In genomic region chr1:50873458-50874187, GRCh38 we compare ENCODE assay signal across 1 cellular context.
TF ChIP-seq lines count a peak whose summit lies in the region.

No MANE protein-coding gene starts in this region.

TF ChIP-seq in GM12878, 131 proteins besides CTCF, POLR2A, EP300 and RAD21 (continued from another document and continues in another):
- TF ChIP-seq TCF3 (IDR thresholded peaks at IDR 0.05; ENCODE audit: borderline replicate concordance, insufficient read depth, low read depth, low read length) (no peak), POU2F2 (IDR thresholded peaks at IDR 0.05; ENCODE audit: borderline replicate concordance, low read depth, low read length) (peak; percentile 80; the same call in 2 of the 3 replicates), NFYA (IDR thresholded peaks at IDR 0.05; ENCODE audit: borderline replicate concordance, low read depth, low read length) (no peak), NKRF (conservative IDR thresholded peaks at IDR 0.05) (no peak), USF2 (IDR thresholded peaks at IDR 0.05; ENCODE audit: borderline replicate concordance, low read depth, low read length) (no peak), ESRRA (IDR thresholded peaks at IDR 0.05; ENCODE audit: low read length) (no peak), SIX5 (IDR thresholded peaks at IDR 0.05; ENCODE audit: low read depth, low read length, severe bottlenecking) (no peak), PML (IDR thresholded peaks at IDR 0.05; ENCODE audit: low read length) (peak; percentile 40; the same call in 1 of the 2 replicates), NBN (IDR thresholded peaks at IDR 0.05) (0 out of 2 replicates have a peak, but pooled peaks have one; percentile 36), MTA3 (IDR thresholded peaks at IDR 0.05; ENCODE audit: borderline replicate concordance, low read length) (no peak), TCF7 (IDR thresholded peaks at IDR 0.05; ENCODE audit: borderline replicate concordance) (no peak), RB1 (IDR thresholded peaks at IDR 0.05; ENCODE audit: borderline replicate concordance) (0 out of 2 replicates have a peak, but pooled peaks have one; percentile 80), RELA (IDR thresholded peaks at IDR 0.05; ENCODE audit: borderline replicate concordance, partially characterized antibody) (no peak), NFXL1 (IDR thresholded peaks at IDR 0.05; ENCODE audit: borderline replicate concordance) (no peak), STAT3 (IDR thresholded peaks at IDR 0.05; ENCODE audit: low read depth, low read length) (peak; percentile 69; the same call in 1 of the 2 replicates), SP1 (IDR thresholded peaks at IDR 0.05; ENCODE audit: low read depth, low read length) (no peak), ZNF207 (IDR thresholded peaks at IDR 0.05; ENCODE audit: borderline replicate concordance) (0 out of 2 replicates have a peak, but pooled peaks have one; percentile 27), E2F4 (IDR thresholded peaks at IDR 0.05; ENCODE audit: low read depth, low read length) (no peak), TAF1 (IDR thresholded peaks at IDR 0.05; ENCODE audit: borderline replicate concordance, low read depth, low read length) (no peak), RUNX3 (IDR thresholded peaks at IDR 0.05; ENCODE audit: low read length) (peak; percentile 65), CEBPB (IDR thresholded peaks at IDR 0.05; ENCODE audit: borderline replicate concordance in 1 of 2, low read depth in 2 of 2, low read length in 2 of 2) (no peak), SUPT20H (IDR thresholded peaks at IDR 0.05; ENCODE audit: borderline replicate concordance, control insufficient read depth, low read depth, low read length) (no peak), SMARCA5 (IDR thresholded peaks at IDR 0.05) (peak; percentile 86; the same call in 1 of the 2 replicates), SIN3A (IDR thresholded peaks at IDR 0.05; ENCODE audit: low read depth, low read length) (no peak), NR2F1 (conservative IDR thresholded peaks at IDR 0.05) (0 out of 2 replicates have a peak, but pooled peaks have one; percentile 11), TARDBP (IDR thresholded peaks at IDR 0.05; ENCODE audit: borderline replicate concordance) (no peak), MXI1 (IDR thresholded peaks at IDR 0.05; ENCODE audit: low read depth, low read length) (peak; percentile 17; the same call in 1 of the 2 replicates), SREBF2 (IDR thresholded peaks at IDR 0.05; ENCODE audit: low read length) (no peak), NR2C2 (IDR thresholded peaks at IDR 0.05; ENCODE audit: borderline replicate concordance, control insufficient read depth, insufficient read length, low read depth) (no peak), SUZ12 (IDR thresholded peaks at IDR 0.05; ENCODE audit: unreplicated experiment) (no peak), CREB1 (IDR thresholded peaks at IDR 0.05; ENCODE audit: low read depth) (peak; percentile 49; the same call in 1 of the 2 replicates), HDGF (IDR thresholded peaks at IDR 0.05) (no peak), HDAC6 (IDR thresholded peaks at IDR 0.05; ENCODE audit: unreplicated experiment) (no peak), IRF5 (IDR thresholded peaks at IDR 0.05; ENCODE audit: borderline replicate concordance) (no peak), POLR2AphosphoS5 (IDR thresholded peaks at IDR 0.05; ENCODE audit: low read length) (no peak), FOXK2 (IDR thresholded peaks at IDR 0.05) (no peak), BRCA1 (IDR thresholded peaks at IDR 0.05; ENCODE audit: low read depth, low read length) (no peak), KAT2A (conservative IDR thresholded peaks at IDR 0.05; ENCODE audit: control insufficient read depth, low read depth, low read length) (no peak), CREM (IDR thresholded peaks at IDR 0.05; ENCODE audit: low read depth) (no peak), PAX5 (IDR thresholded peaks at IDR 0.05; ENCODE audit: borderline replicate concordance, low read depth, low read length) (no peak), BCLAF1 (IDR thresholded peaks at IDR 0.05) (no peak), JUND (IDR thresholded peaks at IDR 0.05; ENCODE audit: low read depth, low read length) (peak; percentile 57), CBX5 (IDR thresholded peaks at IDR 0.05; ENCODE audit: low read depth) (peak; percentile 92; the same call in 1 of the 2 replicates), CHD4 (IDR thresholded peaks at IDR 0.05) (no peak), IKZF1 (conservative IDR thresholded peaks at IDR 0.05) (no peak), ZBED1 (IDR thresholded peaks at IDR 0.05; ENCODE audit: borderline replicate concordance) (no peak), RFX5 (IDR thresholded peaks at IDR 0.05; ENCODE audit: low read depth, low read length) (no peak), ZNF622 (IDR thresholded peaks at IDR 0.05) (no peak), IKZF2 (IDR thresholded peaks at IDR 0.05) (no peak), SMAD5 (IDR thresholded peaks at IDR 0.05; ENCODE audit: low read depth) (no peak), WRNIP1 (IDR thresholded peaks at IDR 0.05; ENCODE audit: borderline replicate concordance, low read depth, low read length) (no peak), SRF (IDR thresholded peaks at IDR 0.05; ENCODE audit: low read depth in 2 of 2, low read length in 2 of 2) (no peak), RBBP5 (conservative IDR thresholded peaks at IDR 0.05) (no peak), HCFC1 (IDR thresholded peaks at IDR 0.05; ENCODE audit: low read length) (no peak), BCL3 (IDR thresholded peaks at IDR 0.05; ENCODE audit: borderline replicate concordance, insufficient read depth, low read depth, low read length, poor library complexity, severe bottlenecking) (no peak), SMAD1 (IDR thresholded peaks at IDR 0.05; ENCODE audit: low read depth, partially characterized antibody) (no peak), STAT1 (conservative IDR thresholded peaks at IDR 0.05) (no peak), BCL11A (IDR thresholded peaks at IDR 0.05; ENCODE audit: low read depth, low read length) (no peak), ATF2 (IDR thresholded peaks at IDR 0.05; ENCODE audit: low read length) (peak; percentile 49; the same call in 1 of the 2 replicates), FOS (IDR thresholded peaks at IDR 0.05; ENCODE audit: borderline replicate concordance, extremely low read depth, insufficient read length) (no peak), RCOR1 (conservative IDR thresholded peaks at IDR 0.05; ENCODE audit: low read depth, low read length) (no peak), SREBF1 (IDR thresholded peaks at IDR 0.05; ENCODE audit: low read length) (peak; percentile 24; the same call in 1 of the 2 replicates), BMI1 (IDR thresholded peaks at IDR 0.05; ENCODE audit: borderline replicate concordance) (no peak), KLF5 (IDR thresholded peaks at IDR 0.05; ENCODE audit: partially characterized antibody) (no peak), ZNF274 (IDR thresholded peaks at IDR 0.05; ENCODE audit: insufficient read depth, insufficient read length) (no peak), MEF2B (IDR thresholded peaks at IDR 0.05; ENCODE audit: partially characterized antibody, poor library complexity, severe bottlenecking) (no peak), USF1 (IDR thresholded peaks at IDR 0.05; ENCODE audit: borderline replicate concordance, extremely low read length, insufficient read depth, low read depth, low read length) (no peak)
